ENCODE assay signal across 8 cellular contexts in the genomic region with DNA sequence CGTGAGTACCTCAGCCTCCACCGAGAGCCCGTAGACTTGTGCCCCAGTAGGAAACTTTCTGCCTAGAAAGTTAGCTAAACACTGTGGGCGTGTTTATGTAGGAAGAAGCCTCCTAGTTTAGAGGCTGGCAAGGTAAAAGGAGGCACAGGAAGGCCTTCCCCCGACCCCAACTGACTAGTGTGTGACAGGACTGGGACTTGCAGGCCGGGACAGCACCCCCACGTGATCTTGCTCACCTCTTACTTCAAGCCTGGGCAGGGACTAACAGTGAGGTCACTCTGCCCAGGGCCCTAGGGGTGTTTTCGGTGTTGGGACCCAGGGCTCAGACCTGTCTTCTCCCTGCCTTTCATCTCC. TPM values are rescaled to one million over a fixed set of nuclear protein-coding genes. Genes with fewer than 3 reads are reported as not detected.
DNase-seq lines count a peak whose midpoint lies in the region; ATAC-seq lines count a peak whose summit lies in the region.

No MANE protein-coding gene starts in this region.

- H3K27me3 ChIP-seq in iPS DF 6.9 (ENCODE audit: control insufficient read depth, insufficient read depth, low read length), result no peaks in the 10 kb centered on the region

- peak overlapping the region; percentile 98 for H3K27ac Mint-ChIP-seq in activated CD4-positive, alpha-beta T cell treated with anti-CD3 and anti-CD28 coated beads, Interleukin-2, amount 10 ng/mL, durations not matched to agents 24 days and 14 days
- peak overlapping the region; percentile 98 for H3K27ac Mint-ChIP-seq in activated CD4-positive, alpha-beta memory T cell treated with anti-CD3 and anti-CD28 coated beads, Interleukin-2, amount 10 ng/mL, durations not matched to agents 7 days and 5 days

- peak overlapping the region; percentile 66; the same call in 1 of the 2 replicates for H3K4me3 ChIP-seq in iPS DF 6.9 (ENCODE audit: low read length)

- intact Hi-C loops in activated CD4-positive, alpha-beta T cell treated with anti-CD3 and anti-CD28 coated beads, Interleukin-2, amount 10 ng/mL, durations not matched to agents 24 days and 14 days (cut with micrococcal nuclease), result loop anchor here (1.0 to 10.0 kb wide), 3 partner anchors 106 to 699 kb away; a partner anchor contains a TSS

- peak; percentile 7 for ATAC-seq in HG03095 (IDR thresholded peaks at IDR 0.05; ENCODE audit: unreplicated experiment)
- peak; percentile 3 for ATAC-seq in stimulated activated naive CD8-positive, alpha-beta T cell treated with anti-CD3 and anti-CD28 coated beads, Interleukin-15, Interleukin-2, amounts not matched to agents 100 U/mL and 50 U/mL, for 24 hours

- peaks cover 41% of the 10 kb centered on the region for H3K4me1 Mint-ChIP-seq in activated CD4-positive, alpha-beta T cell treated with anti-CD3 and anti-CD28 coated beads, Interleukin-2, amount 10 ng/mL, durations not matched to agents 24 days and 14 days
- H3K4me1 Mint-ChIP-seq in activated CD4-positive, alpha-beta memory T cell treated with anti-CD3 and anti-CD28 coated beads, Interleukin-2, amount 10 ng/mL, durations not matched to agents 7 days and 5 days, result peaks cover 30% of the 10 kb centered on the region

- peak overlapping the region; percentile 92 for H3K4me3 Mint-ChIP-seq in activated CD4-positive, alpha-beta T cell treated with anti-CD3 and anti-CD28 coated beads, Interleukin-2, amount 10 ng/mL, durations not matched to agents 24 days and 14 days
- peak overlapping the region; percentile 100 for H3K4me3 Mint-ChIP-seq in activated CD4-positive, alpha-beta memory T cell treated with anti-CD3 and anti-CD28 coated beads, Interleukin-2, amount 10 ng/mL, durations not matched to agents 7 days and 5 days

- no CpG with 5 or more reads among the region's 8 CpGs for WGBS in iPS DF 6.9 (ENCODE audit: insufficient coverage, insufficient read length)

- POLR2A ChIA-PET in activated CD4-positive, alpha-beta memory T cell treated with anti-CD3 and anti-CD28 coated beads, Interleukin-2, amount 10 ng/mL, durations not matched to agents 7 days and 5 days (lab: Charles Lee), result interaction anchor here (0.8 to 6.2 kb wide), 17 partner anchors 10 to 916 kb away, joined by 3 to 64 read pairs (median 8); a partner anchor contains a TSS

- CTCF ChIA-PET in activated CD4-positive, alpha-beta memory T cell treated with anti-CD3 and anti-CD28 coated beads, Interleukin-2, amount 10 ng/mL, durations not matched to agents 7 days and 5 days (lab: Charles Lee), result interaction anchor here (1.0 to 6.7 kb wide), 6 partner anchors 8 to 81 kb away, joined by 3 to 52 read pairs (median 8); no protein-coding TSS in a partner anchor

- peaks cover 14% of the 10 kb centered on the region for H3K4me1 ChIP-seq in iPS DF 6.9 (ENCODE audit: control insufficient read depth, insufficient read depth, low read length)

- H3K27me3 Mint-ChIP-seq in activated CD4-positive, alpha-beta T cell treated with anti-CD3 and anti-CD28 coated beads, Interleukin-2, amount 10 ng/mL, durations not matched to agents 24 days and 14 days, result no peaks in the 10 kb centered on the region
- no peaks in the 10 kb centered on the region for H3K27me3 Mint-ChIP-seq in activated CD4-positive, alpha-beta memory T cell treated with anti-CD3 and anti-CD28 coated beads, Interleukin-2, amount 10 ng/mL, durations not matched to agents 7 days and 5 days

- H3K9me3 ChIP-seq in iPS DF 6.9 (ENCODE audit: control insufficient read depth, insufficient read depth, low read length), result no peaks in the 10 kb centered on the region

- no peak for DNase-seq in activated CD4-positive, alpha-beta T cell treated with anti-CD3 and anti-CD28 coated beads, Interleukin-2, amount 10 ng/mL, durations not matched to agents 24 days and 14 days
- no peak for DNase-seq in activated CD4-positive, alpha-beta T cell treated with anti-CD3 and anti-CD28 coated beads, Interleukin-2, amount 50 U/mL, for 1 hour
- DNase-seq in activated CD4-positive, alpha-beta memory T cell treated with anti-CD3 and anti-CD28 coated beads, Interleukin-2, amount 10 ng/mL, durations not matched to agents 7 days and 5 days, result no peak
- DNase-seq in iPS DF 6.9 (ENCODE audit: low read depth, low spot score), result no peak
- DNase-seq in stimulated activated naive CD8-positive, alpha-beta T cell treated with anti-CD3 and anti-CD28 coated beads, Interleukin-15, Interleukin-2, amounts not matched to agents 100 U/mL and 50 U/mL, for 24 hours, result peak; percentile 61
- no peak for DNase-seq in SHP77 treated with DMSO at 0.1 percent for 48 hours (lab: John Stamatoyannopoulos, UW)
- DNase-seq in COR-L47 (lab: John Stamatoyannopoulos, UW), result no peak

- no peak overlapping the region for H3K27ac ChIP-seq in iPS DF 6.9 (ENCODE audit: low read length)

- H3K36me3 Mint-ChIP-seq in activated CD4-positive, alpha-beta T cell treated with anti-CD3 and anti-CD28 coated beads, Interleukin-2, amount 10 ng/mL, durations not matched to agents 24 days and 14 days (ENCODE audit: low read depth), result peaks cover 24% of the 10 kb centered on the region
- H3K36me3 Mint-ChIP-seq in activated CD4-positive, alpha-beta memory T cell treated with anti-CD3 and anti-CD28 coated beads, Interleukin-2, amount 10 ng/mL, durations not matched to agents 7 days and 5 days (ENCODE audit: low read depth), result peaks cover 34% of the 10 kb centered on the region

- H3K9me3 Mint-ChIP-seq in activated CD4-positive, alpha-beta T cell treated with anti-CD3 and anti-CD28 coated beads, Interleukin-2, amount 10 ng/mL, durations not matched to agents 24 days and 14 days, result no peaks in the 10 kb centered on the region
- H3K9me3 Mint-ChIP-seq in activated CD4-positive, alpha-beta memory T cell treated with anti-CD3 and anti-CD28 coated beads, Interleukin-2, amount 10 ng/mL, durations not matched to agents 7 days and 5 days, result no peaks in the 10 kb centered on the region

- peaks cover 3% of the 10 kb centered on the region; the same call in 1 of the 2 replicates for H3K36me3 ChIP-seq in iPS DF 6.9 (ENCODE audit: control insufficient read depth, insufficient read depth, low read length)

RNA-seq across cellular contexts. Expression of a gene that starts 0.4 kb away (rescaled TPM):
- total RNA-seq in activated CD4-positive, alpha-beta T cell treated with anti-CD3 and anti-CD28 coated beads, Interleukin-2, amount 10 ng/mL, durations not matched to agents 24 days and 14 days, result 488 and 517 TPM in 2 replicates
- total RNA-seq in activated CD4-positive, alpha-beta memory T cell treated with anti-CD3 and anti-CD28 coated beads, Interleukin-2, amount 10 ng/mL, durations not matched to agents 7 days and 5 days, result 100 to 1,000 TPM; 548 to 554 TPM

RNA-seq across cellular contexts. Expression of a gene that starts 19.7 kb away (rescaled TPM):
- not detected in 2 replicates for total RNA-seq in activated CD4-positive, alpha-beta T cell treated with anti-CD3 and anti-CD28 coated beads, Interleukin-2, amount 10 ng/mL, durations not matched to agents 24 days and 14 days
- total RNA-seq in activated CD4-positive, alpha-beta memory T cell treated with anti-CD3 and anti-CD28 coated beads, Interleukin-2, amount 10 ng/mL, durations not matched to agents 7 days and 5 days, result not detected

RNA-seq across cellular contexts. Expression of a gene that starts 25.7 kb away (rescaled TPM):
- 1.5 TPM in 2 replicates for total RNA-seq in activated CD4-positive, alpha-beta T cell treated with anti-CD3 and anti-CD28 coated beads, Interleukin-2, amount 10 ng/mL, durations not matched to agents 24 days and 14 days
- 1 to 10 TPM; 1.0 to 1.3 TPM for total RNA-seq in activated CD4-positive, alpha-beta memory T cell treated with anti-CD3 and anti-CD28 coated beads, Interleukin-2, amount 10 ng/mL, durations not matched to agents 7 days and 5 days

RNA-seq across cellular contexts. Expression of a gene that starts 28.3 kb away (rescaled TPM):
- not detected in 2 replicates for total RNA-seq in activated CD4-positive, alpha-beta T cell treated with anti-CD3 and anti-CD28 coated beads, Interleukin-2, amount 10 ng/mL, durations not matched to agents 24 days and 14 days
- not detected for total RNA-seq in activated CD4-positive, alpha-beta memory T cell treated with anti-CD3 and anti-CD28 coated beads, Interleukin-2, amount 10 ng/mL, durations not matched to agents 7 days and 5 days
